In the genomic region with DNA sequence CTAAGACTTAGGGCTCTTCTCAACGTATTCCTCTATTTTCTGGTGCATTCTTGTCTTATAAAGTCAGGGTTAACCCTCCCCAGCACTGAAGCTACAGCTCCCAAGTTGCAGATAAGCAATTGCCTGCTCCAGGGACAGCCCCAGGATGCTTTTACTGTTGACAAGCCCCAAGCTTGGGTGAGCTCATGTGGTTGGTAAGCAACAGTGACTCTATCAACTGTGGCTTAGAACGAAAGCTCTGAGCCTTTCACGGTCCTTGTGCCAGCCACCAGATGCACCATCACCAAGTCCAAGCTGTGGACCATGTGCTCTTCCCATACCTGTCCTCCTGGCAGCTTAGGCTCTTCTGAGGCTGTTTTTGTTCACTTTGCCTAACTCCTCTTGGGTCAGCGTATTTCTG, we compare ENCODE assay signal across 17 cellular contexts. TPM values are rescaled to one million over a fixed set of nuclear protein-coding genes. Genes with fewer than 3 reads are reported as not detected.
DNase-seq lines count a peak whose midpoint lies in the region; ATAC-seq and TF ChIP-seq lines count a peak whose summit lies in the region.
"Had no signal": no experiment of that assay in that cellular context is flagged by ENCODE, and none has a peak within 500 bp of the region (broad histone marks: within the 10 kb centered on the region; RNA-seq: fewer than 3 reads in every experiment).

No MANE protein-coding gene starts in this region.

- H3K9me3 ChIP-seq in effector memory CD4-positive, alpha-beta T cell (ENCODE audit: control insufficient read depth, low read length), result no peaks in the 10 kb centered on the region

- DNase-seq in foreskin keratinocyte (no peak), NCI-H748 treated with DMSO at 0.1 percent for 48 hours (lab: John Stamatoyannopoulos, UW) (no peak), T-helper 1 cell (no peak), NAMALWA (ENCODE audit: low spot score) (no peak)
- DNase-seq in effector memory CD4-positive, alpha-beta T cell, result no peak
- DNase-seq: activated CD8-positive, alpha-beta memory T cell treated with anti-CD3 and anti-CD28 coated beads, Interleukin-2, amount 50 U/mL, for 48 hours; mesendoderm; NCI-H1048; stimulated activated CD4-positive, alpha-beta T cell treated with anti-CD3 and anti-CD28 coated beads, Interleukin-4, amount 100 ng/mL, for 1 hour; WERI-Rb-1 had no signal

- ATAC-seq in GM18861 (IDR thresholded peaks at IDR 0.05; ENCODE audit: unreplicated experiment) (peak; percentile 52), GM21529 (IDR thresholded peaks at IDR 0.05; ENCODE audit: unreplicated experiment) (peak; percentile 68), HG03442 (IDR thresholded peaks at IDR 0.05; ENCODE audit: unreplicated experiment) (peak; percentile 67), foreskin keratinocyte (peak; percentile 13)
- ATAC-seq: HCT116, sciatic nerve, SK-N-SH treated with all-trans-retinoic acid at 6 μM for 48 hours had no signal

- TF ChIP-seq CTCF in foreskin keratinocyte (conservative IDR thresholded peaks at IDR 0.05), result no peak

- no peak overlapping the region for H3K27ac ChIP-seq in foreskin keratinocyte
- H3K27ac ChIP-seq in effector memory CD4-positive, alpha-beta T cell (ENCODE audit: insufficient read depth, low read length, poor library complexity, severe bottlenecking), result no peak overlapping the region
- H3K27ac ChIP-seq: cardiac muscle cell, WERI-Rb-1 had no signal

- H3K4me3 ChIP-seq in effector memory CD4-positive, alpha-beta T cell (ENCODE audit: insufficient read depth, low read depth, low read length, poor library complexity, severe bottlenecking), result no peak overlapping the region
- H3K4me3 ChIP-seq: cardiac muscle cell had no signal

- no peaks in the 10 kb centered on the region for H3K36me3 ChIP-seq in effector memory CD4-positive, alpha-beta T cell (ENCODE audit: control insufficient read depth, insufficient read depth, low read length)
- H3K36me3 ChIP-seq: cardiac muscle cell, WERI-Rb-1 had no signal

- H3K27me3 ChIP-seq in foreskin keratinocyte, result no peaks in the 10 kb centered on the region
- H3K27me3 ChIP-seq in effector memory CD4-positive, alpha-beta T cell (replicated peaks; ENCODE audit: control insufficient read depth, insufficient read depth, low read length, poor library complexity, severe bottlenecking), result no peaks in the 10 kb centered on the region
- H3K27me3 ChIP-seq: cardiac muscle cell had no signal

- H3K4me1 ChIP-seq in foreskin keratinocyte, result peaks cover 15% of the 10 kb centered on the region
- H3K4me1 ChIP-seq in effector memory CD4-positive, alpha-beta T cell (ENCODE audit: control insufficient read depth, insufficient read depth, low read length, poor library complexity, severe bottlenecking), result no peaks in the 10 kb centered on the region

RNA-seq across cellular contexts. Expression of gene ADRB2, which starts 13.5 kb away (rescaled TPM):
- total RNA-seq in foreskin keratinocyte, result 20.4 and 36.9 TPM in 2 replicates
- 10.8 and 23.5 TPM in 2 replicates for polyA plus RNA-seq in foreskin keratinocyte

Comparison
In these comparisons a context has a peak if more than half of its experiments do, and no peak if none do; other contexts are left out.
1. ATAC-seq: peak in every context shown above with its lines; median percentile 68 in GM21529; 67 in HG03442; 52 in GM18861; 13 in foreskin keratinocyte.